In the genomic region with DNA sequence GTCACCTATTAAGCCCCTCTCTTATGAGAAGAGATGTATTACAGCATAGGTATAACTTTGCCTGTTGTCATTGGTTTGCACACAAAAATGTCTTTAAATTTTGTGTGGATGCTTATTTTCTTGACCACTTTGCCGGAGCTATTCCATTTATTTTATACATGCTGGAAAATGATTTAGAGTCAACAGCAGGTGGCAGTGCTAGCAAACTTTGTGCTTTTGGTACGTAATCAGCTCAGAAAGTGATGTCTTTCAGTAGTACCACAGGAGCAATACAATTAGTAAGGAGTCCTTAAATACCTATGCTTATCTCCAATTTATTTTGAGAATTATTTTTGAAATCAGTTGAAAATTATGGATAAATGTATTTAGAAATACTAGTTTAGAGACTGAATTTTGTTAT, we compare ENCODE assay signal across 8 cellular contexts. TPM values are rescaled to one million over a fixed set of nuclear protein-coding genes. Genes with fewer than 3 reads are reported as not detected.
A peak's percentile ranks its signal among the peaks of the same experiment; 100 is the strongest.
DNase-seq lines count a peak whose midpoint lies in the region; ATAC-seq and TF ChIP-seq lines count a peak whose summit lies in the region.

No MANE protein-coding gene starts in this region.

- TF ChIP-seq CTCF in chondrocyte (IDR thresholded peaks at IDR 0.05) = peak; percentile 83

- H3K4me1 Mint-ChIP-seq in chondrocyte (ENCODE audit: low read depth) = peaks cover 2% of the 10 kb centered on the region
- H3K4me1 Mint-ChIP-seq in activated CD4-positive, alpha-beta T cell treated with anti-CD3 and anti-CD28 coated beads, Interleukin-2, amount 10 ng/mL, durations not matched to agents 24 days and 14 days = no peaks in the 10 kb centered on the region

- ATAC-seq in HG02981 (IDR thresholded peaks at IDR 0.05; ENCODE audit: unreplicated experiment) = peak; percentile 57
- ATAC-seq in left cardiac atrium = no peak

- H3K4me3 Mint-ChIP-seq in chondrocyte (ENCODE audit: unreplicated experiment) = no peak overlapping the region
- H3K4me3 Mint-ChIP-seq in activated CD4-positive, alpha-beta T cell treated with anti-CD3 and anti-CD28 coated beads, Interleukin-2, amount 10 ng/mL, durations not matched to agents 24 days and 14 days = no peak overlapping the region

- H3K27me3 Mint-ChIP-seq in chondrocyte (ENCODE audit: low read depth) = peaks cover 2% of the 10 kb centered on the region
- H3K27me3 Mint-ChIP-seq in activated CD4-positive, alpha-beta T cell treated with anti-CD3 and anti-CD28 coated beads, Interleukin-2, amount 10 ng/mL, durations not matched to agents 24 days and 14 days = peaks cover 3% of the 10 kb centered on the region

- intact Hi-C loops in left cardiac atrium (cut with DNase I) = no loop called here
- intact Hi-C loops in activated CD4-positive, alpha-beta T cell treated with anti-CD3 and anti-CD28 coated beads, Interleukin-2, amount 10 ng/mL, durations not matched to agents 24 days and 14 days (cut with micrococcal nuclease) = no loop called here

- DNase-seq in DMS153 treated with DMSO at 0.1 percent for 48 hours (lab: John Stamatoyannopoulos, UW; ENCODE audit: unreplicated experiment) (peak; percentile 15), DMS153 (lab: John Stamatoyannopoulos, UW) (no peak), NCI-H526 treated with DMSO at 0.1 percent for 48 hours (lab: John Stamatoyannopoulos, UW) (peak; percentile 19), chondrocyte (ENCODE audit: low spot score) (no peak), myocyte (ENCODE audit: low read depth) (peak; percentile 58), left cardiac atrium (no peak)
- DNase-seq in activated CD4-positive, alpha-beta T cell treated with anti-CD3 and anti-CD28 coated beads, Interleukin-2, amount 10 ng/mL, durations not matched to agents 24 days and 14 days = no peak

- no peaks in the 10 kb centered on the region for H3K9me3 Mint-ChIP-seq in chondrocyte (ENCODE audit: low read depth)
- no peaks in the 10 kb centered on the region for H3K9me3 Mint-ChIP-seq in activated CD4-positive, alpha-beta T cell treated with anti-CD3 and anti-CD28 coated beads, Interleukin-2, amount 10 ng/mL, durations not matched to agents 24 days and 14 days

- no peak overlapping the region for H3K27ac Mint-ChIP-seq in chondrocyte (ENCODE audit: unreplicated experiment)
- H3K27ac Mint-ChIP-seq in activated CD4-positive, alpha-beta T cell treated with anti-CD3 and anti-CD28 coated beads, Interleukin-2, amount 10 ng/mL, durations not matched to agents 24 days and 14 days = no peak overlapping the region

- no peaks in the 10 kb centered on the region for H3K36me3 Mint-ChIP-seq in chondrocyte (ENCODE audit: low read depth)
- H3K36me3 Mint-ChIP-seq in activated CD4-positive, alpha-beta T cell treated with anti-CD3 and anti-CD28 coated beads, Interleukin-2, amount 10 ng/mL, durations not matched to agents 24 days and 14 days (ENCODE audit: low read depth) = no peaks in the 10 kb centered on the region

RNA-seq across cellular contexts. Expression of gene NUDT12, which starts 19.8 kb away (rescaled TPM):
- total RNA-seq in chondrocyte = 5.0 to 7.6 TPM (median 7.4 TPM) in 3 replicates
- 20.2 and 26.7 TPM in 2 replicates for total RNA-seq in myocyte
- polyA plus RNA-seq in myocyte (2012) = 4.1 TPM
- total RNA-seq in left cardiac atrium = 10 to 100 TPM in 1 of 2 donors, 1 to 10 TPM in 1; 9.2 to 11.1 TPM
- 1.8 and 2.4 TPM in 2 replicates for total RNA-seq in activated CD4-positive, alpha-beta T cell treated with anti-CD3 and anti-CD28 coated beads, Interleukin-2, amount 10 ng/mL, durations not matched to agents 24 days and 14 days

Comparison
In these comparisons a context has a peak if more than half of its experiments do, and no peak if none do; other contexts are left out.
1. DNase-seq: peak in DMS153 treated with DMSO at 0.1 percent for 48 hours (single experiment), NCI-H526 treated with DMSO at 0.1 percent for 48 hours (single experiment) and myocyte (single experiment); none in DMS153 (single experiment), chondrocyte (single experiment), left cardiac atrium (single experiment) and activated CD4-positive, alpha-beta T cell treated with anti-CD3 and anti-CD28 coated beads, Interleukin-2, amount 10 ng/mL, durations not matched to agents 24 days and 14 days (single experiment).